Comparison of ENCODE assay signal across 8 cellular contexts in genomic region chr16:1773703-1774455, GRCh38. TPM values are rescaled to one million over a fixed set of nuclear protein-coding genes. Genes with fewer than 3 reads are reported as not detected.
DNase-seq lines count a peak whose midpoint lies in the region; ATAC-seq and TF ChIP-seq lines count a peak whose summit lies in the region.

No MANE protein-coding gene starts in this region.

- ATAC-seq in gastrocnemius medialis (peak; percentile 2 to 6), GM18868 (IDR thresholded peaks at IDR 0.05; ENCODE audit: unreplicated experiment) (no peak)

- peaks cover 8% of the 10 kb centered on the region for H3K4me1 Mint-ChIP-seq in activated T-helper 1 cell treated with anti-CD3 and anti-CD28 coated beads, Interleukin-12 subunit alpha, Interleukin-12 subunit beta, Interleukin-2, Interleukin-4 antibody, amounts not matched to agents 30 ng/mL and 10 ng/mL and 1 ng/mL, durations not matched to agents 14 hours and 24 hours and 36 hours (ENCODE audit: low read depth)
- peaks cover 13% of the 10 kb centered on the region for H3K4me1 Mint-ChIP-seq in glutamatergic neuron (ENCODE audit: low read depth, unreplicated experiment)

- TF ChIP-seq CTCF in glutamatergic neuron (IDR thresholded peaks at IDR 0.05; ENCODE audit: partially characterized antibody, unreplicated experiment) = peak; percentile 63
- peak in 1 of 5 experiments; percentile 7 for TF ChIP-seq CTCF in gastrocnemius medialis (IDR thresholded peaks at IDR 0.05 in 4 of 5, conservative IDR thresholded peaks at IDR 0.05 in 1 of 5)

- H3K9me3 ChIP-seq in gastrocnemius medialis = no peaks in the 10 kb centered on the region

- H3K4me3 ChIP-seq in gastrocnemius medialis = peak overlapping the region; percentile 70 to 99 (median 79)

- H3K4me3 Mint-ChIP-seq in activated T-helper 1 cell treated with anti-CD3 and anti-CD28 coated beads, Interleukin-12 subunit alpha, Interleukin-12 subunit beta, Interleukin-2, Interleukin-4 antibody, amounts not matched to agents 30 ng/mL and 10 ng/mL and 1 ng/mL, durations not matched to agents 14 hours and 24 hours and 36 hours = peak overlapping the region; percentile 100
- peak overlapping the region; percentile 87 for H3K4me3 Mint-ChIP-seq in glutamatergic neuron (ENCODE audit: unreplicated experiment)

- no peak for TF ChIP-seq POLR2A in gastrocnemius medialis (IDR thresholded peaks at IDR 0.05)

- H3K27me3 Mint-ChIP-seq in activated T-helper 1 cell treated with anti-CD3 and anti-CD28 coated beads, Interleukin-12 subunit alpha, Interleukin-12 subunit beta, Interleukin-2, Interleukin-4 antibody, amounts not matched to agents 30 ng/mL and 10 ng/mL and 1 ng/mL, durations not matched to agents 14 hours and 24 hours and 36 hours (ENCODE audit: insufficient read depth) = no peaks in the 10 kb centered on the region
- H3K27me3 Mint-ChIP-seq in glutamatergic neuron (ENCODE audit: unreplicated experiment) = peaks cover 18% of the 10 kb centered on the region

- H3K4me1 ChIP-seq in gastrocnemius medialis = peaks cover 24 to 41% of the 10 kb centered on the region in 2 donors

- DNase-seq in COLO668 (lab: John Stamatoyannopoulos, UW; ENCODE audit: unreplicated experiment) (peak; percentile 45), KG1 (lab: John Stamatoyannopoulos, UW) (peak; percentile 48), glutamatergic neuron (no peak), gastrocnemius medialis (peak in 1 of 2 donors; percentile 54), pons (ENCODE audit: low spot score) (no peak)
- DNase-seq in activated T-helper 1 cell treated with anti-CD3 and anti-CD28 coated beads, Interleukin-12 subunit alpha, Interleukin-12 subunit beta, Interleukin-2, Interleukin-4 antibody, amounts not matched to agents 30 ng/mL and 10 ng/mL and 1 ng/mL, durations not matched to agents 14 hours and 24 hours and 36 hours (ENCODE audit: low spot score) = peak; percentile 24
- no peak for DNase-seq in stimulated activated CD4-positive, alpha-beta T cell treated with anti-CD3 and anti-CD28 coated beads, Interleukin-12 subunit alpha, Interleukin-12 subunit beta, amount 100 ng/mL, for 4 hours

- no peaks in the 10 kb centered on the region for H3K27me3 ChIP-seq in gastrocnemius medialis

- H3K27ac Mint-ChIP-seq in activated T-helper 1 cell treated with anti-CD3 and anti-CD28 coated beads, Interleukin-12 subunit alpha, Interleukin-12 subunit beta, Interleukin-2, Interleukin-4 antibody, amounts not matched to agents 30 ng/mL and 10 ng/mL and 1 ng/mL, durations not matched to agents 14 hours and 24 hours and 36 hours = peak overlapping the region; percentile 52
- H3K27ac Mint-ChIP-seq in glutamatergic neuron (ENCODE audit: unreplicated experiment) = peak overlapping the region; percentile 66

- in situ Hi-C loops in gastrocnemius medialis (cut with MboI; ENCODE audit: low sequenced_read_pairs in 4 of 4) = no loop called here

- peaks cover 0 to 24% of the 10 kb centered on the region in 2 donors for H3K36me3 ChIP-seq in gastrocnemius medialis

- H3K9me3 Mint-ChIP-seq in activated T-helper 1 cell treated with anti-CD3 and anti-CD28 coated beads, Interleukin-12 subunit alpha, Interleukin-12 subunit beta, Interleukin-2, Interleukin-4 antibody, amounts not matched to agents 30 ng/mL and 10 ng/mL and 1 ng/mL, durations not matched to agents 14 hours and 24 hours and 36 hours = no peaks in the 10 kb centered on the region
- H3K9me3 Mint-ChIP-seq in glutamatergic neuron (ENCODE audit: unreplicated experiment) = peaks cover 19% of the 10 kb centered on the region

- H3K36me3 Mint-ChIP-seq in activated T-helper 1 cell treated with anti-CD3 and anti-CD28 coated beads, Interleukin-12 subunit alpha, Interleukin-12 subunit beta, Interleukin-2, Interleukin-4 antibody, amounts not matched to agents 30 ng/mL and 10 ng/mL and 1 ng/mL, durations not matched to agents 14 hours and 24 hours and 36 hours (ENCODE audit: low read depth) = peaks cover 12% of the 10 kb centered on the region
- H3K36me3 Mint-ChIP-seq in glutamatergic neuron (ENCODE audit: unreplicated experiment) = no peaks in the 10 kb centered on the region

- peak overlapping the region; percentile 77 to 99 (median 94) for H3K27ac ChIP-seq in gastrocnemius medialis

- intact Hi-C loops in activated T-helper 1 cell treated with anti-CD3 and anti-CD28 coated beads, Interleukin-12 subunit alpha, Interleukin-12 subunit beta, Interleukin-2, Interleukin-4 antibody, amounts not matched to agents 30 ng/mL and 10 ng/mL and 1 ng/mL, durations not matched to agents 14 hours and 24 hours and 36 hours (cut with micrococcal nuclease) = loop anchor here (1.0 to 5.0 kb wide), 6 partner anchors 8 to 169 kb away; partner anchors contain the start of genes CRAMP1, HAGH, IFT140 and JPT2
- intact Hi-C loops in gastrocnemius medialis (cut with DNase I; ENCODE audit: low total_unique reads) = loop anchor here (1.0 to 10.0 kb wide), 3 partner anchors 8 to 441 kb away; partner anchors contain the start of genes BRICD5, FAHD1, HAGH and NUBP2

RNA-seq across cellular contexts. Expression of gene MRPS34, which starts 0.9 kb away (rescaled TPM):
- 209 and 215 TPM in 2 replicates for total RNA-seq in activated T-helper 1 cell treated with anti-CD3 and anti-CD28 coated beads, Interleukin-12 subunit alpha, Interleukin-12 subunit beta, Interleukin-2, Interleukin-4 antibody, amounts not matched to agents 30 ng/mL and 10 ng/mL and 1 ng/mL, durations not matched to agents 14 hours and 24 hours and 36 hours
- total RNA-seq in glutamatergic neuron (ENCODE audit: unreplicated experiment) = 75.1 TPM
- total RNA-seq in gastrocnemius medialis = 100 to 1,000 TPM in 2 of 4 donors, 10 to 100 TPM in 2; 65.4 to 120 (median 90.0) TPM

RNA-seq across cellular contexts. Expression of gene EME2, which starts 1.3 kb away (rescaled TPM):
- 31.0 and 32.7 TPM in 2 replicates for total RNA-seq in activated T-helper 1 cell treated with anti-CD3 and anti-CD28 coated beads, Interleukin-12 subunit alpha, Interleukin-12 subunit beta, Interleukin-2, Interleukin-4 antibody, amounts not matched to agents 30 ng/mL and 10 ng/mL and 1 ng/mL, durations not matched to agents 14 hours and 24 hours and 36 hours
- total RNA-seq in glutamatergic neuron (ENCODE audit: unreplicated experiment) (68.7 TPM), gastrocnemius medialis (1 to 10 TPM; 2.1 to 9.2 (median 6.2) TPM)

RNA-seq across cellular contexts. Expression of gene NME3, which starts 2.5 kb away (rescaled TPM):
- 49.5 and 49.9 TPM in 2 replicates for total RNA-seq in activated T-helper 1 cell treated with anti-CD3 and anti-CD28 coated beads, Interleukin-12 subunit alpha, Interleukin-12 subunit beta, Interleukin-2, Interleukin-4 antibody, amounts not matched to agents 30 ng/mL and 10 ng/mL and 1 ng/mL, durations not matched to agents 14 hours and 24 hours and 36 hours
- total RNA-seq in glutamatergic neuron (ENCODE audit: unreplicated experiment) (79.1 TPM), gastrocnemius medialis (10 to 100 TPM; 18.1 to 41.4 (median 34.2) TPM)

RNA-seq across cellular contexts. Expression of gene SPSB3, which starts 8.5 kb away (rescaled TPM):
- 30.3 and 30.8 TPM in 2 replicates for total RNA-seq in activated T-helper 1 cell treated with anti-CD3 and anti-CD28 coated beads, Interleukin-12 subunit alpha, Interleukin-12 subunit beta, Interleukin-2, Interleukin-4 antibody, amounts not matched to agents 30 ng/mL and 10 ng/mL and 1 ng/mL, durations not matched to agents 14 hours and 24 hours and 36 hours
- total RNA-seq in glutamatergic neuron (ENCODE audit: unreplicated experiment) (80.4 TPM), gastrocnemius medialis (100 to 1,000 TPM in 1 of 4 donors, 10 to 100 TPM in 3; 86.2 to 161 (median 88.3) TPM)

RNA-seq across cellular contexts. Expression of gene NUBP2, which starts 8.9 kb away (rescaled TPM):
- total RNA-seq in activated T-helper 1 cell treated with anti-CD3 and anti-CD28 coated beads, Interleukin-12 subunit alpha, Interleukin-12 subunit beta, Interleukin-2, Interleukin-4 antibody, amounts not matched to agents 30 ng/mL and 10 ng/mL and 1 ng/mL, durations not matched to agents 14 hours and 24 hours and 36 hours = 81.6 and 82.8 TPM in 2 replicates
- total RNA-seq in glutamatergic neuron (ENCODE audit: unreplicated experiment) = 66.1 TPM
- 100 to 1,000 TPM in 1 of 4 donors, 10 to 100 TPM in 3; 77.3 to 163 (median 80.7) TPM for total RNA-seq in gastrocnemius medialis

Comparison
In these comparisons a context has a peak if more than half of its experiments do, and no peak if none do; other contexts are left out.
1. DNase-seq: peak in COLO668 (single experiment), KG1 (single experiment) and activated T-helper 1 cell treated with anti-CD3 and anti-CD28 coated beads, Interleukin-12 subunit alpha, Interleukin-12 subunit beta, Interleukin-2, Interleukin-4 antibody, amounts not matched to agents 30 ng/mL and 10 ng/mL and 1 ng/mL, durations not matched to agents 14 hours and 24 hours and 36 hours (single experiment); none in glutamatergic neuron (single experiment), stimulated activated CD4-positive, alpha-beta T cell treated with anti-CD3 and anti-CD28 coated beads, Interleukin-12 subunit alpha, Interleukin-12 subunit beta, amount 100 ng/mL, for 4 hours (single experiment) and pons (single experiment).